In the genomic region with DNA sequence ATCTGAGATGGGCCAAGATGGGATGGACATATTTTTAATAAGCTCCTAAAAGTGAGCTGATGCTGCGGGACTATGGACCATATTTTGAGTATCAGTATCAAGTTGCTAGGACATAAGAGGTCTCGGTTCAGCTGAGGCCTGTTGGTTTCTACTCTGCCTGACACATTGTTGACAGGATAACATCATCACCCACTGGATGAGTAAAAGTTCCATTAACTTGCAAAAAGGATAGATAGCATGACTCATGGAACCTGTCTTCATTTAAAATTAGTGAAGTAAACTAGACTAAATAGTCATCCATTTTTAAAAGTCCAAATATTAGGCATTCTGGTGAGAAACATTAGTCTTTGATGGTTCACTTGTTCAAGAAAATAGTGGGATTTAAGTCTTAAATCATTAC, we compare ENCODE assay signal across 13 cellular contexts. TPM values are rescaled to one million over a fixed set of nuclear protein-coding genes. Genes with fewer than 3 reads are reported as not detected.
A peak's percentile ranks its signal among the peaks of the same experiment; 100 is the strongest.
DNase-seq lines count a peak whose midpoint lies in the region; ATAC-seq and TF ChIP-seq lines count a peak whose summit lies in the region.
"Had no signal": no experiment of that assay in that cellular context is flagged by ENCODE, and none has a peak within 500 bp of the region (broad histone marks: within the 10 kb centered on the region; RNA-seq: fewer than 3 reads in every experiment).

No MANE protein-coding gene starts in this region.

- POLR2A ChIA-PET in activated CD8-positive, alpha-beta T cell treated with anti-CD3 and anti-CD28 coated beads for 36 hours (lab: Charles Lee) = no interaction called here
- POLR2A ChIA-PET in activated CD8-positive, alpha-beta T cell treated with anti-CD3 and anti-CD28 coated beads, Interleukin-2, amount 10 ng/mL, durations not matched to agents 7 days and 5 days (lab: Charles Lee) = no interaction called here

- H3K27me3 Mint-ChIP-seq in activated CD8-positive, alpha-beta T cell treated with anti-CD3 and anti-CD28 coated beads for 36 hours = no peaks in the 10 kb centered on the region
- no peaks in the 10 kb centered on the region for H3K27me3 Mint-ChIP-seq in activated CD8-positive, alpha-beta T cell treated with anti-CD3 and anti-CD28 coated beads, Interleukin-2, amount 10 ng/mL, durations not matched to agents 7 days and 5 days (ENCODE audit: low read depth)
- no peaks in the 10 kb centered on the region for H3K27me3 Mint-ChIP-seq in activated T-helper 2 cell treated with anti-CD3 and anti-CD28 coated beads, Interferon-gamma antibody, Interleukin-2, Interleukin-4, amounts not matched to agents 10 μg/mL and 5 μg/mL and 100 μg/mL, durations not matched to agents 14 hours and 24 hours and 36 hours (ENCODE audit: low read depth)
- H3K27me3 Mint-ChIP-seq in natural killer cell (ENCODE audit: low read depth in 2 of 2) = no peaks in the 10 kb centered on the region

- CTCF ChIA-PET in activated CD8-positive, alpha-beta T cell treated with anti-CD3 and anti-CD28 coated beads for 36 hours (lab: Charles Lee) = interaction anchor here (1.2 to 1.4 kb wide), 2 partner anchors 9 to 26 kb away, joined by 3 to 4 read pairs; no protein-coding TSS in a partner anchor
- CTCF ChIA-PET in activated CD8-positive, alpha-beta T cell treated with anti-CD3 and anti-CD28 coated beads, Interleukin-2, amount 10 ng/mL, durations not matched to agents 7 days and 5 days (lab: Charles Lee) = no interaction called here

- H3K27me3 ChIP-seq in heart left ventricle = no peaks in the 10 kb centered on the region
- H3K27me3 ChIP-seq: MG63, sigmoid colon had no signal

- intact Hi-C loops in activated CD8-positive, alpha-beta T cell treated with anti-CD3 and anti-CD28 coated beads for 36 hours (cut with micrococcal nuclease) = no loop called here
- intact Hi-C loops in activated T-helper 2 cell treated with anti-CD3 and anti-CD28 coated beads, Interferon-gamma antibody, Interleukin-2, Interleukin-4, amounts not matched to agents 10 μg/mL and 5 μg/mL and 100 μg/mL, durations not matched to agents 14 hours and 24 hours and 36 hours (cut with micrococcal nuclease) = no loop called here
- intact Hi-C loops in natural killer cell (cut with micrococcal nuclease) (no loop called here), heart left ventricle (cut with DNase I) (no loop called here), left colon (cut with DNase I, micrococcal nuclease) (no loop called here)

- no peak overlapping the region for H3K4me3 Mint-ChIP-seq in activated CD8-positive, alpha-beta T cell treated with anti-CD3 and anti-CD28 coated beads for 36 hours
- no peak overlapping the region for H3K4me3 Mint-ChIP-seq in activated CD8-positive, alpha-beta T cell treated with anti-CD3 and anti-CD28 coated beads, Interleukin-2, amount 10 ng/mL, durations not matched to agents 7 days and 5 days
- no peak overlapping the region for H3K4me3 Mint-ChIP-seq in activated T-helper 2 cell treated with anti-CD3 and anti-CD28 coated beads, Interferon-gamma antibody, Interleukin-2, Interleukin-4, amounts not matched to agents 10 μg/mL and 5 μg/mL and 100 μg/mL, durations not matched to agents 14 hours and 24 hours and 36 hours (ENCODE audit: low read depth)
- no peak overlapping the region for H3K4me3 Mint-ChIP-seq in natural killer cell
- H3K4me3 Mint-ChIP-seq: neural crest cell had no signal

- no peaks in the 10 kb centered on the region for H3K36me3 ChIP-seq in heart left ventricle
- H3K36me3 ChIP-seq: MG63, sigmoid colon had no signal

- no peak for TF ChIP-seq POLR2A in heart left ventricle (IDR thresholded peaks at IDR 0.05)

- 84 to 89% (median 87%) methylated on average over 2 of the region's 2 CpGs for WGBS in heart left ventricle, 4 donors

- peaks cover 27% of the 10 kb centered on the region for H3K36me3 Mint-ChIP-seq in activated CD8-positive, alpha-beta T cell treated with anti-CD3 and anti-CD28 coated beads for 36 hours (ENCODE audit: low read depth)
- peaks cover 61% of the 10 kb centered on the region for H3K36me3 Mint-ChIP-seq in activated CD8-positive, alpha-beta T cell treated with anti-CD3 and anti-CD28 coated beads, Interleukin-2, amount 10 ng/mL, durations not matched to agents 7 days and 5 days (ENCODE audit: low read depth)
- H3K36me3 Mint-ChIP-seq in activated T-helper 2 cell treated with anti-CD3 and anti-CD28 coated beads, Interferon-gamma antibody, Interleukin-2, Interleukin-4, amounts not matched to agents 10 μg/mL and 5 μg/mL and 100 μg/mL, durations not matched to agents 14 hours and 24 hours and 36 hours (ENCODE audit: low read depth) = peaks cover 36% of the 10 kb centered on the region
- H3K36me3 Mint-ChIP-seq in natural killer cell = no peaks in the 10 kb centered on the region

- H3K9me3 ChIP-seq in heart left ventricle = no peaks in the 10 kb centered on the region
- H3K9me3 ChIP-seq: MG63, sigmoid colon had no signal

- TF ChIP-seq CTCF in activated CD8-positive, alpha-beta T cell treated with anti-CD3 and anti-CD28 coated beads for 36 hours (IDR thresholded peaks at IDR 0.05) = no peak
- TF ChIP-seq CTCF in natural killer cell (IDR thresholded peaks at IDR 0.05) (no peak), heart left ventricle (IDR thresholded peaks at IDR 0.05) (no peak)

- peak; percentile 50 for DNase-seq in activated CD8-positive, alpha-beta T cell treated with anti-CD3 and anti-CD28 coated beads for 36 hours
- no peak for DNase-seq in activated CD8-positive, alpha-beta T cell treated with anti-CD3 and anti-CD28 coated beads, Interleukin-2, amount 10 ng/mL, durations not matched to agents 7 days and 5 days
- peak; percentile 17 for DNase-seq in HCEC 1CT
- no peak for DNase-seq in activated T-helper 2 cell treated with anti-CD3 and anti-CD28 coated beads, Interferon-gamma antibody, Interleukin-2, Interleukin-4, amounts not matched to agents 10 μg/mL and 5 μg/mL and 100 μg/mL, durations not matched to agents 14 hours and 24 hours and 36 hours (ENCODE audit: low spot score)
- DNase-seq in natural killer cell = no peak
- DNase-seq in Ammon's horn (ENCODE audit: low spot score) = no peak
- DNase-seq in heart left ventricle = no peak
- no peak for DNase-seq in left colon
- DNase-seq: MG63, SHP77 treated with DMSO at 0.1 percent for 48 hours, sigmoid colon, T1000 had no signal

- H3K4me1 Mint-ChIP-seq in activated CD8-positive, alpha-beta T cell treated with anti-CD3 and anti-CD28 coated beads for 36 hours (ENCODE audit: low read depth) = peaks cover 82% of the 10 kb centered on the region
- peaks cover 50% of the 10 kb centered on the region for H3K4me1 Mint-ChIP-seq in activated CD8-positive, alpha-beta T cell treated with anti-CD3 and anti-CD28 coated beads, Interleukin-2, amount 10 ng/mL, durations not matched to agents 7 days and 5 days (ENCODE audit: low read depth)
- peaks cover 35% of the 10 kb centered on the region for H3K4me1 Mint-ChIP-seq in activated T-helper 2 cell treated with anti-CD3 and anti-CD28 coated beads, Interferon-gamma antibody, Interleukin-2, Interleukin-4, amounts not matched to agents 10 μg/mL and 5 μg/mL and 100 μg/mL, durations not matched to agents 14 hours and 24 hours and 36 hours (ENCODE audit: low read depth)
- H3K4me1 Mint-ChIP-seq in natural killer cell = peaks cover 77 to 84% of the 10 kb centered on the region in 2 donors
- H3K4me1 Mint-ChIP-seq: neural crest cell had no signal

- H3K27ac Mint-ChIP-seq in activated CD8-positive, alpha-beta T cell treated with anti-CD3 and anti-CD28 coated beads for 36 hours = peak overlapping the region; percentile 75
- H3K27ac Mint-ChIP-seq in activated CD8-positive, alpha-beta T cell treated with anti-CD3 and anti-CD28 coated beads, Interleukin-2, amount 10 ng/mL, durations not matched to agents 7 days and 5 days = no peak overlapping the region
- H3K27ac Mint-ChIP-seq in activated T-helper 2 cell treated with anti-CD3 and anti-CD28 coated beads, Interferon-gamma antibody, Interleukin-2, Interleukin-4, amounts not matched to agents 10 μg/mL and 5 μg/mL and 100 μg/mL, durations not matched to agents 14 hours and 24 hours and 36 hours = peak overlapping the region; percentile 17
- H3K27ac Mint-ChIP-seq in natural killer cell = peak overlapping the region; percentile 87 to 90

- H3K27ac ChIP-seq in heart left ventricle = no peak overlapping the region
- H3K27ac ChIP-seq: sigmoid colon had no signal

- H3K4me3 ChIP-seq in heart left ventricle = no peak overlapping the region
- H3K4me3 ChIP-seq: MG63, sigmoid colon had no signal

- H3K9me3 Mint-ChIP-seq in activated CD8-positive, alpha-beta T cell treated with anti-CD3 and anti-CD28 coated beads for 36 hours = no peaks in the 10 kb centered on the region
- H3K9me3 Mint-ChIP-seq in activated CD8-positive, alpha-beta T cell treated with anti-CD3 and anti-CD28 coated beads, Interleukin-2, amount 10 ng/mL, durations not matched to agents 7 days and 5 days (ENCODE audit: insufficient read depth) = peaks cover 7% of the 10 kb centered on the region
- H3K9me3 Mint-ChIP-seq in activated T-helper 2 cell treated with anti-CD3 and anti-CD28 coated beads, Interferon-gamma antibody, Interleukin-2, Interleukin-4, amounts not matched to agents 10 μg/mL and 5 μg/mL and 100 μg/mL, durations not matched to agents 14 hours and 24 hours and 36 hours = peaks cover 5% of the 10 kb centered on the region
- H3K9me3 Mint-ChIP-seq in natural killer cell = no peaks in the 10 kb centered on the region
- H3K9me3 Mint-ChIP-seq: neural crest cell had no signal

- peak; percentile 80 for ATAC-seq in activated CD8-positive, alpha-beta T cell treated with anti-CD3 and anti-CD28 coated beads for 36 hours
- no peak for ATAC-seq in activated CD8-positive, alpha-beta T cell treated with anti-CD3 and anti-CD28 coated beads, Interleukin-2, amount 10 ng/mL, durations not matched to agents 7 days and 5 days
- ATAC-seq in natural killer cell = peak in 2 of 3 donors; percentile 20 to 56
- no peak for ATAC-seq in heart left ventricle
- ATAC-seq in left colon = no peak

- H3K4me1 ChIP-seq in heart left ventricle = peaks cover 0 to 26% (median 0%) of the 10 kb centered on the region in 12 donors
- H3K4me1 ChIP-seq: sigmoid colon had no signal

RNA-seq across cellular contexts. Expression of a gene that starts 33.3 kb away (rescaled TPM):
- 10 to 100 TPM; 42.9 to 48.3 TPM for total RNA-seq in activated CD8-positive, alpha-beta T cell treated with anti-CD3 and anti-CD28 coated beads for 36 hours
- total RNA-seq in activated CD8-positive, alpha-beta T cell treated with anti-CD3 and anti-CD28 coated beads, Interleukin-2, amount 10 ng/mL, durations not matched to agents 7 days and 5 days = 10 to 100 TPM; 78.5 to 80.0 TPM
- 22.2 and 23.5 TPM in 2 replicates for total RNA-seq in activated T-helper 2 cell treated with anti-CD3 and anti-CD28 coated beads, Interferon-gamma antibody, Interleukin-2, Interleukin-4, amounts not matched to agents 10 μg/mL and 5 μg/mL and 100 μg/mL, durations not matched to agents 14 hours and 24 hours and 36 hours
- total RNA-seq in natural killer cell (100 to 1,000 TPM; 359 to 395 (median 372) TPM), heart left ventricle (10 to 100 TPM in 3 of 9 donors, 1 to 10 TPM in 6; 2.7 to 22.5 (median 8.6) TPM), left colon (10 to 100 TPM in 1 of 2 donors, 1 to 10 TPM in 1; 7.1 to 13.6 TPM)
- polyA plus RNA-seq in heart left ventricle = 1 to 10 TPM; 1.6 to 1.7 TPM

Comparison
In these comparisons a context has a peak if more than half of its experiments do, and no peak if none do; other contexts are left out.
1. ATAC-seq: peak in activated CD8-positive, alpha-beta T cell treated with anti-CD3 and anti-CD28 coated beads for 36 hours (single experiment) and natural killer cell (2 of 3); none in activated CD8-positive, alpha-beta T cell treated with anti-CD3 and anti-CD28 coated beads, Interleukin-2, amount 10 ng/mL, durations not matched to agents 7 days and 5 days (single experiment), heart left ventricle (0 of 4) and left colon (single experiment).
2. DNase-seq: peak in activated CD8-positive, alpha-beta T cell treated with anti-CD3 and anti-CD28 coated beads for 36 hours (single experiment) and HCEC 1CT (single experiment); none in activated CD8-positive, alpha-beta T cell treated with anti-CD3 and anti-CD28 coated beads, Interleukin-2, amount 10 ng/mL, durations not matched to agents 7 days and 5 days (single experiment), activated T-helper 2 cell treated with anti-CD3 and anti-CD28 coated beads, Interferon-gamma antibody, Interleukin-2, Interleukin-4, amounts not matched to agents 10 μg/mL and 5 μg/mL and 100 μg/mL, durations not matched to agents 14 hours and 24 hours and 36 hours (single experiment), natural killer cell (single experiment), Ammon's horn (single experiment), heart left ventricle (0 of 5) and left colon (0 of 2).
3. RNA of a gene that starts 33.3 kb away (total RNA-seq): 359 to 395 TPM in natural killer cell; 78.5 to 80.0 TPM in activated CD8-positive, alpha-beta T cell treated with anti-CD3 and anti-CD28 coated beads, Interleukin-2, amount 10 ng/mL, durations not matched to agents 7 days and 5 days, 42.9 to 48.3 TPM in activated CD8-positive, alpha-beta T cell treated with anti-CD3 and anti-CD28 coated beads for 36 hours, 22.2 to 23.5 TPM in activated T-helper 2 cell treated with anti-CD3 and anti-CD28 coated beads, Interferon-gamma antibody, Interleukin-2, Interleukin-4, amounts not matched to agents 10 μg/mL and 5 μg/mL and 100 μg/mL, durations not matched to agents 14 hours and 24 hours and 36 hours, 7.1 to 13.6 TPM in left colon and 2.7 to 22.5 TPM in heart left ventricle; every median in the first group is over 4 times any median in the second.